Comparison of ENCODE assay signal across 7 cellular contexts in the genomic region with DNA sequence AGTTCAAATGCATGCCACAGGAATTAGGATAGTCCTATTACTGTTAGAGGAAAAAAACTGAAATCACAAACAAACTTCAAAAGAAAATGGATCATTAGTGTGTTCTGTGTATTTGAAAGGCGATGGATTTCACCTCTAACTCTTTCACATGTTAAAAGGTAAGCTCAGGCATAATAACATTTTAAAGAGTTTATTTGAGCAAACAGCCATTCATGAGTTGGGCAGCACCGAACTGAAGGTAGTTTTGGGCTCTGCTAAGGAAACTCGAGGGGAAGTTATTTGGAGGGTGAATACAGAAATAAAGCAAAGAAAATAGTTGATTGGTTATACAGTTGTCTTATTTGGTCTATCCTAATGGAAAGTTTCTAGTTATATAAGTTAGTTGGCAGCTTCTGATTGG.
"Had no signal": no experiment of that assay in that cellular context is flagged by ENCODE, and none has a peak within 500 bp of the region (broad histone marks: within the 10 kb centered on the region; RNA-seq: fewer than 3 reads in every experiment).

No MANE protein-coding gene starts in this region.

- H3K4me2 ChIP-seq: KMS-11 had no signal

- DNase-seq: IMR-90, KBM-7, KG1 had no signal

- ATAC-seq: HepG2, K562 had no signal

- H3K27ac ChIP-seq: HL-60, KMS-11 had no signal

- H3K4me3 ChIP-seq: K562 had no signal

- H3K9ac ChIP-seq: KMS-11 had no signal
